In genomic region chr2:23691576-23691975, GRCh38 we compare ENCODE assay signal across 19 cellular contexts.
"Had no signal": no experiment of that assay in that cellular context is flagged by ENCODE, and none has a peak within 500 bp of the region (broad histone marks: within the 10 kb centered on the region; RNA-seq: fewer than 3 reads in every experiment).

No MANE protein-coding gene starts in this region.

- H3K36me3 ChIP-seq: brain microvascular endothelial cell, neutrophil, ovary had no signal

- H3K27me3 Mint-ChIP-seq: activated naive CD8-positive, alpha-beta T cell treated with anti-CD3 and anti-CD28 coated beads, Interleukin-2, amount 10 ng/mL, durations not matched to agents 7 days and 5 days had no signal

- H3K4me1 ChIP-seq: gastroesophageal sphincter, prostate gland had no signal

- H3K27me3 ChIP-seq: brain microvascular endothelial cell, gastroesophageal sphincter, ovary, tibial nerve had no signal

- H3K4me3 Mint-ChIP-seq: activated naive CD8-positive, alpha-beta T cell treated with anti-CD3 and anti-CD28 coated beads, Interleukin-2, amount 10 ng/mL, durations not matched to agents 7 days and 5 days; naive thymus-derived CD8-positive, alpha-beta T cell had no signal

- H3K27ac Mint-ChIP-seq: activated naive CD8-positive, alpha-beta T cell treated with anti-CD3 and anti-CD28 coated beads, Interleukin-2, amount 10 ng/mL, durations not matched to agents 7 days and 5 days had no signal

- H3K36me3 Mint-ChIP-seq: activated naive CD8-positive, alpha-beta T cell treated with anti-CD3 and anti-CD28 coated beads, Interleukin-2, amount 10 ng/mL, durations not matched to agents 7 days and 5 days had no signal

- DNase-seq: activated CD4-positive, alpha-beta T cell treated with anti-CD3 and anti-CD28 coated beads for 4 hours; activated CD4-positive, alpha-beta T cell treated with anti-CD3 and anti-CD28 coated beads, Interleukin-2, amount 50 U/mL, for 48 hours; activated CD4-positive, CD25-positive, alpha-beta regulatory T cell; activated CD8-positive, alpha-beta memory T cell treated with anti-CD3 and anti-CD28 coated beads for 24 hours; activated effector memory CD4-positive, alpha-beta T cell treated with Interleukin-2 at 50 U/mL for 16 hours; activated naive CD4-positive, alpha-beta T cell treated with Interleukin-2 at 50 U/mL for 16 hours; activated naive CD8-positive, alpha-beta T cell treated with anti-CD3 and anti-CD28 coated beads, Interleukin-2, amount 10 ng/mL, durations not matched to agents 7 days and 5 days; brain microvascular endothelial cell; caudate nucleus; hippocampal formation; midbrain; naive thymus-derived CD8-positive, alpha-beta T cell; ovary; stimulated activated CD4-positive, alpha-beta T cell treated with anti-CD3 and anti-CD28 coated beads, Interleukin-2, amount 100 ng/mL, for 48 hours; stimulated activated naive CD4-positive, alpha-beta T cell treated with Interleukin-2 at 50 U/mL for 16 hours had no signal

- H3K4me3 ChIP-seq: gastroesophageal sphincter, ovary, prostate gland, tibial nerve had no signal

- H3K9me3 Mint-ChIP-seq: activated naive CD8-positive, alpha-beta T cell treated with anti-CD3 and anti-CD28 coated beads, Interleukin-2, amount 10 ng/mL, durations not matched to agents 7 days and 5 days; naive thymus-derived CD8-positive, alpha-beta T cell had no signal

- H3K27ac ChIP-seq: brain microvascular endothelial cell, neutrophil, ovary, prostate gland had no signal

- ATAC-seq: gastroesophageal sphincter; naive thymus-derived CD8-positive, alpha-beta T cell had no signal

- H3K9me3 ChIP-seq: gastroesophageal sphincter, neutrophil, ovary, prostate gland, tibial nerve had no signal
